In the genomic region with DNA sequence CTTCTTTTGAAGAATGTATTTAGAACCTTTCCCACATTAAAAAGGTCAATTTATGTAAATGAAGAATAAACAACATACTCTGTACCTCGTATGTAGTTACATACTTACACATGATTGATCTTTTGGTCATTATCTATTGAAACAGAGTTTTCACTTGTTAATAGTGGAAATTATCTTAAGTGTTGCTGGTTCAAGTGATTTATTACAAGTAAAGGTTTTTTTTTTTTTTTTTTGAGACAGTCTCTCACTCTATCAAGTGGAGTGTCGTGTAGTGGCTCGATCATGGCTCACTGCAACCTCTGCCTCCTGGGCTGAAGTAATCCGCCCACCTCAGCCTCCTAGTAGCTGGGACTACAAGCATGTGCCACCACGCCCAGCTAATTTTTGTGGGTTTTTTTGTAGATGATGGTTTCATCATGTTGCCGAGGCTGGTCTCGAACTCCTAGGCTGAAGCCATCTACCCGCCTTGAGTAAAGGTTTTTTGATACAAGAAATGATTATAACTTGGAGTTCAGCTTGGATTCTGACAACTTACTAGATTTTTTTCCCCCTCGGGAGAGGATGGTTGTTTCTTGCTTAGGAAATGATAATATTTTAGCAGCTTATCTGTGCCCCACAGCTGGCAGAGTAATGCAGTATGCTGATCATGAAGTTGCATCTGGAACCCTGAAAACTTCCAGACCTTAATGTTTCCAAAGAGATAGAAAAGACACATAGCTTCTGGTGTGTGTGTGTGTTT, we compare ENCODE assay signal across 31 cellular contexts.
DNase-seq lines count a peak whose midpoint lies in the region; ATAC-seq and TF ChIP-seq lines count a peak whose summit lies in the region.
"Had no signal": no experiment of that assay in that cellular context is flagged by ENCODE, and none has a peak within 500 bp of the region (broad histone marks: within the 10 kb centered on the region; RNA-seq: fewer than 3 reads in every experiment).

No MANE protein-coding gene starts in this region.

- WGBS in SK-N-SH (ENCODE audit: low lambda C conversion rate), result 95% methylated on average over 9 of the region's 9 CpGs
- 64 to 68% methylated on average over 9 of the region's 9 CpGs for WGBS in esophagus squamous epithelium, 2 donors

- no peak overlapping the region for H3K27ac Mint-ChIP-seq in CD4-positive, alpha-beta T cell
- H3K27ac Mint-ChIP-seq: activated naive CD4-positive, alpha-beta T cell treated with anti-CD3 and anti-CD28 coated beads, Interleukin-2, amount 50 U/mL, for 24 hours had no signal

- H3K4me3 ChIP-seq in SK-N-SH (ENCODE audit: low read depth in 2 of 2, low read length in 1 of 2) (no peak overlapping the region), epithelial cell of esophagus (ENCODE audit: low read length) (no peak overlapping the region), esophagus squamous epithelium (no peak overlapping the region)
- H3K4me3 ChIP-seq: left ventricle myocardium inferior, MG63, pancreas, Peyer's patch, skin epidermis, stomach, thyroid gland, vagina had no signal

- POLR2A ChIA-PET in SK-N-SH (lab: Yijun Ruan, JAX), result no interaction called here
- POLR2A ChIA-PET in CD4-positive, alpha-beta T cell (lab: Charles Lee), result no interaction called here
- POLR2A ChIA-PET in RWPE1 (lab: Yijun Ruan, JAX; ENCODE audit: low non-redundant PET), result no interaction called here

- peaks cover 0 to 3% of the 10 kb centered on the region in 2 experiments for H3K36me3 ChIP-seq in SK-N-SH (replicated peaks in 1 of 2; ENCODE audit: control insufficient read depth in 1 of 2, insufficient read depth in 2 of 2, low read length in 1 of 2)
- no peaks in the 10 kb centered on the region for H3K36me3 ChIP-seq in esophagus squamous epithelium
- H3K36me3 ChIP-seq: left ventricle myocardium inferior, MG63, pancreas, Peyer's patch, stomach, thyroid gland, vagina had no signal

- CTCF ChIA-PET in SK-N-SH (lab: Yijun Ruan, JAX) (interaction anchor here (0.6 kb wide), 1 partner anchor 53 kb away, joined by 3 read pairs; no protein-coding TSS in a partner anchor), RWPE1 (lab: Yijun Ruan, JAX) (no interaction called here)
- CTCF ChIA-PET in CD4-positive, alpha-beta T cell (lab: Charles Lee), result no interaction called here

- intact Hi-C loops in CD4-positive, alpha-beta T cell (cut with DNase I, micrococcal nuclease), result no loop called here
- intact Hi-C loops in esophagus squamous epithelium (cut with DNase I), result no loop called here

- ATAC-seq in SK-N-SH treated with all-trans-retinoic acid at 6 μM for 48 hours, result no peak
- ATAC-seq in CD4-positive, alpha-beta T cell (ENCODE audit: poor library complexity), result no peak
- ATAC-seq: activated CD4-positive, CD25-positive, alpha-beta regulatory T cell treated with anti-CD3 and anti-CD28 coated beads, Interleukin-2, amount 50 U/mL, for 24 hours; pancreas had no signal

- TF ChIP-seq POLR2A in esophagus squamous epithelium (IDR thresholded peaks at IDR 0.05), result no peak

- H2AFZ ChIP-seq in SK-N-SH (ENCODE audit: low read depth), result no peak overlapping the region

- no peak overlapping the region for H3K4me2 ChIP-seq in SK-N-SH

- H3K9me3 ChIP-seq in SK-N-SH, result no peaks in the 10 kb centered on the region
- no peaks in the 10 kb centered on the region for H3K9me3 ChIP-seq in CD4-positive, alpha-beta T cell (ENCODE audit: control insufficient read depth, low read length)
- H3K9me3 ChIP-seq in esophagus squamous epithelium, result no peaks in the 10 kb centered on the region
- H3K9me3 ChIP-seq: left ventricle myocardium inferior, MG63, pancreas, Peyer's patch, stomach, thyroid gland, vagina had no signal

- TF ChIP-seq RAD21 in SK-N-SH (IDR thresholded peaks at IDR 0.05; ENCODE audit: low read length), result no peak

- peaks cover 24% of the 10 kb centered on the region for H3F3A ChIP-seq in SK-N-SH (replicated peaks; ENCODE audit: insufficient read depth)

- peaks cover 3% of the 10 kb centered on the region for H3K36me3 Mint-ChIP-seq in CD4-positive, alpha-beta T cell (ENCODE audit: low read depth)

- H3K79me2 ChIP-seq in SK-N-SH (ENCODE audit: insufficient read depth), result peaks cover 91% of the 10 kb centered on the region

- TF ChIP-seq EP300 in SK-N-SH (IDR thresholded peaks at IDR 0.05; ENCODE audit: borderline replicate concordance in 1 of 2, low read depth in 1 of 2, low read length in 1 of 2), result peak in 1 of 2 experiments; percentile 37; a peak in 1 of 4 replicates

- H4K20me1 ChIP-seq in SK-N-SH (ENCODE audit: insufficient read depth), result peaks cover 34% of the 10 kb centered on the region; the same call in 1 of the 2 replicates

- no peak for TF ChIP-seq CTCF in SK-N-SH (IDR thresholded peaks at IDR 0.05)
- no peak for TF ChIP-seq CTCF in CD4-positive, alpha-beta T cell (IDR thresholded peaks at IDR 0.05)
- no peak for TF ChIP-seq CTCF in epithelial cell of esophagus (IDR thresholded peaks at IDR 0.05; ENCODE audit: insufficient read depth, low read depth, low read length, missing control alignments)
- TF ChIP-seq CTCF in RWPE1 (conservative IDR thresholded peaks at IDR 0.05; ENCODE audit: low read depth), result no peak
- no peak for TF ChIP-seq CTCF in esophagus squamous epithelium (IDR thresholded peaks at IDR 0.05)

- no peaks in the 10 kb centered on the region for H3K9me2 ChIP-seq in SK-N-SH

- peak overlapping the region; percentile 12 for H3K4me3 Mint-ChIP-seq in CD4-positive, alpha-beta T cell
- H3K4me3 Mint-ChIP-seq: activated naive CD4-positive, alpha-beta T cell treated with anti-CD3 and anti-CD28 coated beads, Interleukin-2, amount 50 U/mL, for 24 hours; CD4-positive, CD25-positive, alpha-beta regulatory T cell had no signal

- DNase-seq in SK-N-SH (peak; percentile 28), OCI-M2 (lab: John Stamatoyannopoulos, UW; ENCODE audit: unreplicated experiment) (peak; percentile 61), epithelial cell of esophagus (ENCODE audit: low read depth) (peak; percentile 27), UCSD-AML1 (lab: John Stamatoyannopoulos, UW; ENCODE audit: unreplicated experiment) (no peak), RWPE1 (ENCODE audit: low spot score) (no peak), esophagus squamous epithelium (lab: John Stamatoyannopoulos, UW) (no peak)
- DNase-seq in CD4-positive, alpha-beta T cell, result no peak
- DNase-seq: activated CD8-positive, alpha-beta memory T cell treated with anti-CD3 and anti-CD28 coated beads for 24 hours; activated T-cell treated with anti-CD3 and anti-CD28 coated beads for 4 hours; CD4-positive, CD25-positive, alpha-beta regulatory T cell; DND-41; glutamatergic neuron; islet precursor cell; KG1; left ventricle myocardium inferior; mesendoderm; MG63; NCI-H2029; NCI-H748 treated with DMSO at 0.1 percent for 48 hours; pancreas; Peyer's patch; retina; SHP77 treated with DMSO at 0.1 percent for 48 hours; stomach; T1000; thyroid gland had no signal

- H3K27me3 ChIP-seq in SK-N-SH (ENCODE audit: insufficient read depth) (no peaks in the 10 kb centered on the region), esophagus squamous epithelium (no peaks in the 10 kb centered on the region)
- H3K27me3 ChIP-seq in CD4-positive, alpha-beta T cell (ENCODE audit: control insufficient read depth, insufficient read depth, low read length), result no peaks in the 10 kb centered on the region
- H3K27me3 ChIP-seq: MG63, pancreas, Peyer's patch, stomach, thyroid gland, vagina had no signal

- H3K9me3 Mint-ChIP-seq in CD4-positive, alpha-beta T cell, result no peaks in the 10 kb centered on the region
- H3K9me3 Mint-ChIP-seq: activated naive CD4-positive, alpha-beta T cell treated with anti-CD3 and anti-CD28 coated beads, Interleukin-2, amount 50 U/mL, for 24 hours; CD4-positive, CD25-positive, alpha-beta regulatory T cell had no signal

- no peak overlapping the region for H3K9ac ChIP-seq in SK-N-SH

- no peaks in the 10 kb centered on the region for H3K27me3 Mint-ChIP-seq in CD4-positive, alpha-beta T cell
- H3K27me3 Mint-ChIP-seq: activated naive CD4-positive, alpha-beta T cell treated with anti-CD3 and anti-CD28 coated beads, Interleukin-2, amount 50 U/mL, for 24 hours; CD4-positive, CD25-positive, alpha-beta regulatory T cell had no signal

- H3K4me1 ChIP-seq in SK-N-SH (ENCODE audit: control insufficient read depth in 1 of 2, insufficient read depth in 2 of 2, low read depth in 1 of 2, low read length in 1 of 2), result peaks cover 4 to 16% of the 10 kb centered on the region in 2 experiments
- H3K4me1 ChIP-seq in esophagus squamous epithelium, result peaks cover 3 to 41% (median 11%) of the 10 kb centered on the region in 3 donors

- peaks cover 67% of the 10 kb centered on the region for H3K4me1 Mint-ChIP-seq in CD4-positive, alpha-beta T cell (ENCODE audit: low read depth)

- no peak overlapping the region; a peak in 1 of 4 replicates for H3K27ac ChIP-seq in SK-N-SH (ENCODE audit: low read depth in 2 of 2, low read length in 1 of 2)
- H3K27ac ChIP-seq in CD4-positive, alpha-beta T cell (ENCODE audit: low read depth, low read length), result no peak overlapping the region
- H3K27ac ChIP-seq in RWPE1, result no peak overlapping the region
- H3K27ac ChIP-seq in esophagus squamous epithelium, result no peak overlapping the region
- H3K27ac ChIP-seq: left ventricle myocardium inferior, pancreas, Peyer's patch, skin epidermis, stomach, thyroid gland, vagina had no signal

TF ChIP-seq in SK-N-SH, 30 proteins besides CTCF, POLR2A, EP300 and RAD21:
- TF ChIP-seq GATA2 (CRISPR knock-in tag; IDR thresholded peaks at IDR 0.05) (0 out of 2 replicates have a peak, but pooled peaks have one; percentile 7), ELF1 (IDR thresholded peaks at IDR 0.05) (no peak)

TF ChIP-seq in SK-N-SH treated with all-trans-retinoic acid at 6 μM for 48 hours, 23 proteins besides CTCF, POLR2A, EP300 and RAD21 (continues in another document):
- TF ChIP-seq, protein P1, sequence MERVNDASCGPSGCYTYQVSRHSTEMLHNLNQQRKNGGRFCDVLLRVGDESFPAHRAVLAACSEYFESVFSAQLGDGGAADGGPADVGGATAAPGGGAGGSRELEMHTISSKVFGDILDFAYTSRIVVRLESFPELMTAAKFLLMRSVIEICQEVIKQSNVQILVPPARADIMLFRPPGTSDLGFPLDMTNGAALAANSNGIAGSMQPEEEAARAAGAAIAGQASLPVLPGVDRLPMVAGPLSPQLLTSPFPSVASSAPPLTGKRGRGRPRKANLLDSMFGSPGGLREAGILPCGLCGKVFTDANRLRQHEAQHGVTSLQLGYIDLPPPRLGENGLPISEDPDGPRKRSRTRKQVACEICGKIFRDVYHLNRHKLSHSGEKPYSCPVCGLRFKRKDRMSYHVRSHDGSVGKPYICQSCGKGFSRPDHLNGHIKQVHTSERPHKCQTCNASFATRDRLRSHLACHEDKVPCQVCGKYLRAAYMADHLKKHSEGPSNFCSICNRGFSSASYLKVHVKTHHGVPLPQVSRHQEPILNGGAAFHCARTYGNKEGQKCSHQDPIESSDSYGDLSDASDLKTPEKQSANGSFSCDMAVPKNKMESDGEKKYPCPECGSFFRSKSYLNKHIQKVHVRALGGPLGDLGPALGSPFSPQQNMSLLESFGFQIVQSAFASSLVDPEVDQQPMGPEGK (CRISPR knock-in tag; IDR thresholded peaks at IDR 0.05; ENCODE audit: borderline replicate concordance), result no peak
- TF ChIP-seq SNAI2 (CRISPR knock-in tag; IDR thresholded peaks at IDR 0.05), result no peak
- TF ChIP-seq OSR1 (CRISPR knock-in tag; IDR thresholded peaks at IDR 0.05), result no peak
- no peak for TF ChIP-seq ZFP30 (CRISPR knock-in tag; IDR thresholded peaks at IDR 0.05)
- TF ChIP-seq CSDC2 (CRISPR knock-in tag; IDR thresholded peaks at IDR 0.05), result no peak
- TF ChIP-seq GLIS3 (CRISPR knock-in tag; IDR thresholded peaks at IDR 0.05), result no peak

Comparison
In these comparisons a context has a peak if more than half of its experiments do, and no peak if none do; other contexts are left out.
1. DNase-seq: peak in SK-N-SH (single experiment), OCI-M2 (single experiment) and epithelial cell of esophagus (single experiment); none in CD4-positive, alpha-beta T cell (0 of 10), UCSD-AML1 (single experiment), RWPE1 (single experiment) and esophagus squamous epithelium (single experiment).